8 cellular contexts compared by ENCODE assay signal in the genomic region with DNA sequence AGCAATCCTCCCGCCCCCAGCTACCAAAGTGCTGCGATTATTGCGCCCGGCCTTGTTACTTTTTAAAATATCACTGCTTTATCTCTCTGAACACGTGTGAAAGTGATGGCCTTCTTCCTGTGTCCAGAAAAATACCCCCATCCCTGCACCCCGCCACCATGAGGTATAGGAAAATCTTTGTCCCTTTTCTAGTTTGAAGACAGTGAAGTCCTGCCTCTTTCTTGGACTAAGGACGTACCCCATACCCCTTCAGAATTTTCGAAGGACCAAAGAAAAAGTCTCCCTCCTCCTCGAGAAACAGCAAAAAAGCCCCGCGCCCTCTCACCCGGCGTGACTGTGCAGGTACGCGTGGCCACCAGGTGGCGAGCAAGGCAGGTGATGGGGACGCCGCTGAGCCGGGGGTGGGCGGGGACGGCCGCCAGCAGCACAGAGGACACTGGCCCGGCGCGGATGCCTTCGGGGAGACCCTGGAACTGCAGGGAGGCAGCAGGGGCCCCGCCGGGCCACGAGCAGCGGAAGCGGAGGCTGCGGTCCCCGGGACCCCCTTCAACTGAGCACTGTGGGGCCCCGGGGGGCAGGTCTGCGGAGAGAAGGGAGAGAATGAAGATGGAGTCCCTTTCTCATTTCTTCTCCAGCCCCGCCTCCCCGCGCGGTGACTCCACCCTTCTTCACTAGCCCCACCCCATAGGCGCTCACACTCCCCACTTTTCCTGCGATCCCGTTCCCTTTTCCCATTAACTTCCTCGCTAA. TPM values are rescaled to one million over a fixed set of nuclear protein-coding genes. Genes with fewer than 3 reads are reported as not detected.
DNase-seq lines count a peak whose midpoint lies in the region; ATAC-seq and TF ChIP-seq lines count a peak whose summit lies in the region.

No MANE protein-coding gene starts in this region.

- H3K9me3 ChIP-seq in esophagus muscularis mucosa: no peaks in the 10 kb centered on the region

- TF ChIP-seq CTCF in esophagus muscularis mucosa (IDR thresholded peaks at IDR 0.05): peak; percentile 84 to 94 (median 93)

- H3K4me3 Mint-ChIP-seq in activated T-cell treated with anti-CD3 and anti-CD28 coated beads, Interleukin-2, amount 50 U/mL, for 24 hours: peak overlapping the region; percentile 81

- H3K27me3 Mint-ChIP-seq in activated T-cell treated with anti-CD3 and anti-CD28 coated beads, Interleukin-2, amount 50 U/mL, for 24 hours: peaks cover 3% of the 10 kb centered on the region

- 5% methylated on average over 43 of the region's 43 CpGs for WGBS in esophagus muscularis mucosa

- peak overlapping the region; percentile 84 to 92 (median 88) for H3K27ac ChIP-seq in esophagus muscularis mucosa (replicated peaks in 1 of 4)

- peak overlapping the region; percentile 57 to 76 (median 73) for H3K4me3 ChIP-seq in esophagus muscularis mucosa

- intact Hi-C loops in esophagus muscularis mucosa (cut with DNase I): loop anchor here (2.0 to 10.0 kb wide), 3 partner anchors 69 to 316 kb away; no protein-coding TSS in a partner anchor

- H3K36me3 Mint-ChIP-seq in activated T-cell treated with anti-CD3 and anti-CD28 coated beads, Interleukin-2, amount 50 U/mL, for 24 hours (ENCODE audit: low read depth): no peaks in the 10 kb centered on the region

- no peak for TF ChIP-seq POLR2A in esophagus muscularis mucosa (IDR thresholded peaks at IDR 0.05; ENCODE audit: low read depth)

- DNase-seq in Ammon's horn (ENCODE audit: low spot score): peak; percentile 78
- peak; percentile 92 for DNase-seq in OCI-M1 (lab: John Stamatoyannopoulos, UW)
- DNase-seq in activated T-cell treated with anti-CD3 and anti-CD28 coated beads, Interleukin-2, amount 50 U/mL, for 24 hours: peak; percentile 95
- peak; percentile 97 for DNase-seq in esophagus muscularis mucosa (ENCODE audit: extremely low spot score)
- DNase-seq in myocyte (ENCODE audit: low read depth): peak; percentile 76
- peak; percentile 64 to 74 for DNase-seq in stimulated activated CD8-positive, alpha-beta memory T cell treated with anti-CD3 and anti-CD28 coated beads, Interleukin-7, amount 100 ng/mL, for 1 hour (ENCODE audit: low read depth in 2 of 2)

- peaks cover 16% of the 10 kb centered on the region for H3K4me1 Mint-ChIP-seq in activated T-cell treated with anti-CD3 and anti-CD28 coated beads, Interleukin-2, amount 50 U/mL, for 24 hours (ENCODE audit: low read depth)

- no peaks in the 10 kb centered on the region for H3K36me3 ChIP-seq in esophagus muscularis mucosa

- no peak for TF ChIP-seq EP300 in esophagus muscularis mucosa (IDR thresholded peaks at IDR 0.05)

- peaks cover 6 to 45% (median 24%) of the 10 kb centered on the region in 4 donors for H3K4me1 ChIP-seq in esophagus muscularis mucosa

- ATAC-seq in GM19023 (IDR thresholded peaks at IDR 0.05; ENCODE audit: unreplicated experiment) (peak; percentile 50), HG03439 (IDR thresholded peaks at IDR 0.05; ENCODE audit: unreplicated experiment) (peak; percentile 58)

- H3K27me3 ChIP-seq in esophagus muscularis mucosa: no peaks in the 10 kb centered on the region

- H3K27ac Mint-ChIP-seq in activated T-cell treated with anti-CD3 and anti-CD28 coated beads, Interleukin-2, amount 50 U/mL, for 24 hours: peak overlapping the region; percentile 88

- peaks cover 2% of the 10 kb centered on the region for H3K9me3 Mint-ChIP-seq in activated T-cell treated with anti-CD3 and anti-CD28 coated beads, Interleukin-2, amount 50 U/mL, for 24 hours

RNA-seq across cellular contexts. Expression of a gene that starts 3.2 kb away (rescaled TPM):
- total RNA-seq in esophagus muscularis mucosa (1 to 10 TPM; 1.3 to 3.4 (median 2.2) TPM), myocyte (1.6 and 1.8 TPM in 2 replicates)
- polyA plus RNA-seq in myocyte (2012): 2.3 TPM

RNA-seq across cellular contexts. Expression of a gene that starts 27.3 kb away (rescaled TPM):
- under 1 TPM in 1 of 4 donors, not detected in 3; 0.17 TPM for total RNA-seq in esophagus muscularis mucosa
- not detected in 2 replicates for total RNA-seq in myocyte
- 0.08 TPM for polyA plus RNA-seq in myocyte (2012)

RNA-seq across cellular contexts. Expression of a gene that starts 27.4 kb away (rescaled TPM):
- total RNA-seq in esophagus muscularis mucosa: 100 to 1,000 TPM in 2 of 4 donors, 10 to 100 TPM in 2; 86.3 to 121 (median 106) TPM
- 73.4 and 76.2 TPM in 2 replicates for total RNA-seq in myocyte
- 122 TPM for polyA plus RNA-seq in myocyte (2012)

RNA-seq across cellular contexts. Expression of a gene that starts 30.1 kb away (rescaled TPM):
- total RNA-seq in esophagus muscularis mucosa: not detected
- total RNA-seq in myocyte: not detected in 2 replicates
- polyA plus RNA-seq in myocyte (2012): 2.2 TPM

RNA-seq across cellular contexts. Expression of a gene that starts 33.7 kb away (rescaled TPM):
- total RNA-seq in esophagus muscularis mucosa (1 to 10 TPM in 3 of 4 donors, not detected in 1; 1.5 to 4.1 (median 2.4) TPM), myocyte (not detected in 2 replicates)
- polyA plus RNA-seq in myocyte (2012): not detected

Comparison
In these comparisons a context has a peak if more than half of its experiments do, and no peak if none do; other contexts are left out.
1. Peak in every context shown above with its lines: DNase-seq, ATAC-seq, H3K4me3 ChIP-seq and H3K27ac ChIP-seq.